14 cellular contexts compared by ENCODE assay signal in the genomic region with DNA sequence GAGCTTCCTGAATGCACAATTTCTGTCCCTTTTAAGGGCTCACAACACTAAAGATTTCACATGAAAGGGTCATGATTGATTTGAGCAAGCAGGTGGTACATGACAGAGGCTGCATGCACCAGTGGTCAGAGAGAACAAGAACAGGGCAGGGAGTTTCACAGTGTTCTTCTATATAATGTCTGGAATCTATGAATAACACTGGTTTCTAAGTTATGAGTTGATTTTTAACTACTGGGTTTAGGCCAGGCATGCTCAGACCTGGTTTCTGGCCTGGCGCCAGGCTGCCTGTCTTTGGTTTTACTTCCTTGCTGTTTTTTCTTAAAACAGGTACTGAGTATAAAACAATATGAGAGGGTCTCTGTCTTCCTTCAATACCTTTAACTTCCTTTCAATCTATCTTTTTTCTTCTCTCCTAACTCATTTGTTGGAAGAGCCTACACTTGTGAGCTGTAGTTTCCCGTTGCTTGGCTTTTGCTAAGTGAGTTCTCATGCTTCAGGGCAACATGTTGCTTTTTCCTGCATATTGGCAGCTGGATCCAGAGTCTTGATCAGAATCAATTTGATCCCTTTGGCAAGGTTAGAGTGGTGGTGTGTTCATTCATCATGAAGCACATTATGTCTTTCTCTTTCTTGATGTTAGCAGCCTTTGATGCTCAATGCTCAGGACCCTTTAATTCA. TPM values are rescaled to one million over a fixed set of nuclear protein-coding genes. Genes with fewer than 3 reads are reported as not detected.
DNase-seq lines count a peak whose midpoint lies in the region; ATAC-seq and TF ChIP-seq lines count a peak whose summit lies in the region.
"Had no signal": no experiment of that assay in that cellular context is flagged by ENCODE, and none has a peak within 500 bp of the region (broad histone marks: within the 10 kb centered on the region; RNA-seq: fewer than 3 reads in every experiment).

No MANE protein-coding gene starts in this region.

- no peak overlapping the region for H3K4me3 ChIP-seq in GM12865 (ENCODE audit: low read depth, low read length)
- H3K4me3 ChIP-seq in epithelial cell of esophagus (ENCODE audit: low read length): no peak overlapping the region
- H3K4me3 ChIP-seq in sigmoid colon: no peak overlapping the region
- H3K4me3 ChIP-seq: GM23248 had no signal

- no peak for TF ChIP-seq EP300 in sigmoid colon (IDR thresholded peaks at IDR 0.05)

- no peak for TF ChIP-seq POLR2A in sigmoid colon (IDR thresholded peaks at IDR 0.05)

- DNase-seq in GM12865 (ENCODE audit: low read depth): peak; percentile 72
- DNase-seq in epithelial cell of esophagus (ENCODE audit: low read depth): peak; percentile 58
- no peak for DNase-seq in sigmoid colon
- DNase-seq in GM19240 (ENCODE audit: insufficient read length, low spot score): no peak
- DNase-seq in posterior vena cava (ENCODE audit: low spot score): no peak
- no peak for DNase-seq in COLO829 (ENCODE audit: low spot score)
- DNase-seq: GM23248, NCI-H1092 treated with DMSO at 0.1 percent for 48 hours, trophoblast cell had no signal

- H3K36me3 ChIP-seq in sigmoid colon: no peaks in the 10 kb centered on the region

- no peaks in the 10 kb centered on the region for H3K9me3 ChIP-seq in sigmoid colon

- no peaks in the 10 kb centered on the region for H3K4me1 ChIP-seq in sigmoid colon

- WGBS in sigmoid colon, 2 donors: 21 to 67% methylated on average over 2 of the region's 2 CpGs

- peak; percentile 67 for ATAC-seq in GM21528 (IDR thresholded peaks at IDR 0.05; ENCODE audit: low FRiP score, unreplicated experiment)
- peak; percentile 67 for ATAC-seq in HG03354 (IDR thresholded peaks at IDR 0.05; ENCODE audit: poor library complexity, severe bottlenecking, unreplicated experiment)

- intact Hi-C loops in sigmoid colon (cut with DNase I): no loop called here
- intact Hi-C loops in posterior vena cava (cut with DNase I): no loop called here

- H3K27ac ChIP-seq in sigmoid colon: no peak overlapping the region
- H3K27ac ChIP-seq: C4-2B, GM23248 had no signal

- no peaks in the 10 kb centered on the region for H3K27me3 ChIP-seq in sigmoid colon

- TF ChIP-seq CTCF in GM12865 (IDR thresholded peaks at IDR 0.05; ENCODE audit: insufficient read depth, low read depth, low read length, missing control alignments): no peak
- no peak for TF ChIP-seq CTCF in epithelial cell of esophagus (IDR thresholded peaks at IDR 0.05; ENCODE audit: insufficient read depth, low read depth, low read length, missing control alignments)
- no peak for TF ChIP-seq CTCF in sigmoid colon (IDR thresholded peaks at IDR 0.05)

RNA-seq across cellular contexts. Expression of a gene that starts 38.5 kb away (rescaled TPM):
- total RNA-seq in sigmoid colon (1 to 10 TPM; 1.1 to 1.6 (median 1.3) TPM), posterior vena cava (1 to 10 TPM; 4.6 to 6.6 TPM)
- under 1 TPM; under 0.01 to 0.26 (median under 0.01) TPM for polyA plus RNA-seq in sigmoid colon
- total RNA-seq: activated T-helper 2 cell treated with anti-CD3 and anti-CD28 coated beads, Interferon-gamma antibody, Interleukin-2, Interleukin-4, amounts not matched to agents 10 μg/mL and 5 μg/mL and 100 μg/mL, durations not matched to agents 14 hours and 24 hours and 36 hours; endothelial cell of umbilical vein; GM23248 had no signal
- polyA plus RNA-seq: endothelial cell of umbilical vein had no signal

Comparison
In these comparisons a context has a peak if more than half of its experiments do, and no peak if none do; other contexts are left out.
1. DNase-seq: peak in GM12865 (single experiment) and epithelial cell of esophagus (single experiment); none in sigmoid colon (single experiment), GM19240 (single experiment), posterior vena cava (single experiment) and COLO829 (single experiment).